Comparison of ENCODE assay signal across 7 cellular contexts in the genomic region with DNA sequence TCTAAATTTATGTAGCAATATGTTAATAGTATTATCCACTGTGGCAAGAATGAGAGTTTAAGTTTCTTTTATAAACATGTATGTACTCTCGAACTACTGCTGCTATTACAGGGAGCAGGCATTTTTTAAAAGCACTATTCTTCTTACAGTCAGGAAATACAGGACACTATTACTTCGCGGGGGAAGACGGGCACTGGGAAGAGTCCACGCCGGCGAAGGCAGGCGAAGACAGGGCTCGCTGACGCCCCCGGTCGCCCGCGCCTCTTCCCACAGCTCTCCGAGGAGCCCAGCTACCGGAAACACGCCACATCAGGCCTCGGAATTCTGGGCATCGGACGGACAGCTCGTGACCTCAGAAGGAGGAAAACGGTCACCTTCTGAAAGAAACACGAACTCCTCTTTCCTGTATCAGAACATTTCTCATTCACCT.
DNase-seq lines count a peak whose midpoint lies in the region; ATAC-seq and TF ChIP-seq lines count a peak whose summit lies in the region.

No MANE protein-coding gene starts in this region.

- H2AFZ ChIP-seq in Karpas-422 (ENCODE audit: low read length) = peak overlapping the region; percentile 40; the same call in 1 of the 2 replicates

- H4K20me1 ChIP-seq in Karpas-422 (ENCODE audit: insufficient read depth, low read depth, low read length) = no peaks in the 10 kb centered on the region

- H3K9me3 ChIP-seq in Karpas-422 (ENCODE audit: low read length) = no peaks in the 10 kb centered on the region
- no peaks in the 10 kb centered on the region for H3K9me3 ChIP-seq in SK-N-MC (ENCODE audit: low read depth, low read length)
- no peaks in the 10 kb centered on the region for H3K9me3 ChIP-seq in duodenal mucosa (ENCODE audit: control insufficient read depth in 1 of 2, low read length in 2 of 2)
- peaks cover 0 to 10% of the 10 kb centered on the region in 2 donors for H3K9me3 ChIP-seq in left lung

- intact Hi-C loops in left lung (cut with DNase I) = no loop called here

- H3K4me2 ChIP-seq in Karpas-422 (ENCODE audit: low read depth, low read length, poor library complexity, severe bottlenecking) = peak overlapping the region; percentile 67

- no peaks in the 10 kb centered on the region for H3K27me3 Mint-ChIP-seq in stimulated activated naive CD8-positive, alpha-beta T cell treated with anti-CD3 and anti-CD28 coated beads, Interleukin-15, Interleukin-2, amounts not matched to agents 100 ng/mL and 50 ng/mL, for 24 hours

- H3K9me3 Mint-ChIP-seq in stimulated activated naive CD8-positive, alpha-beta T cell treated with anti-CD3 and anti-CD28 coated beads, Interleukin-15, Interleukin-2, amounts not matched to agents 100 ng/mL and 50 ng/mL, for 24 hours = no peaks in the 10 kb centered on the region

- no peaks in the 10 kb centered on the region for H3K9me2 ChIP-seq in Karpas-422 (replicated peaks; ENCODE audit: insufficient read depth, low read length)

- peak; percentile 23 for ATAC-seq in GM21737 (IDR thresholded peaks at IDR 0.05; ENCODE audit: unreplicated experiment)
- peak; percentile 85 for ATAC-seq in left lung

- DNase-seq in GF-D8 (lab: John Stamatoyannopoulos, UW) = peak; percentile 58
- DNase-seq in Karpas-422 = no peak
- DNase-seq in SK-N-MC (ENCODE audit: low read depth, low spot score) = no peak
- peak; percentile 88 to 89 for DNase-seq in left lung

- peak overlapping the region; percentile 37 for H3K9ac ChIP-seq in Karpas-422 (ENCODE audit: low read length)
- peak overlapping the region; percentile 95 for H3K9ac ChIP-seq in SK-N-MC (ENCODE audit: insufficient read length)
- peak overlapping the region; percentile 92 to 95 for H3K9ac ChIP-seq in duodenal mucosa (ENCODE audit: low read depth in 1 of 2, low read length in 2 of 2)

- peaks cover 31% of the 10 kb centered on the region for H3K4me1 Mint-ChIP-seq in stimulated activated naive CD8-positive, alpha-beta T cell treated with anti-CD3 and anti-CD28 coated beads, Interleukin-15, Interleukin-2, amounts not matched to agents 100 ng/mL and 50 ng/mL, for 24 hours (ENCODE audit: low read depth)

- no peak for TF ChIP-seq CTCF in left lung (IDR thresholded peaks at IDR 0.05)

- H3K4me3 ChIP-seq in Karpas-422 (ENCODE audit: low read length) (peak overlapping the region; percentile 56), SK-N-MC (peak overlapping the region; percentile 99), duodenal mucosa (ENCODE audit: low read depth in 1 of 2, low read length in 2 of 2) (peak overlapping the region; percentile 76 to 92), left lung (peak overlapping the region; percentile 49 to 53)

- H3K27ac ChIP-seq in Karpas-422 (ENCODE audit: low read length) (no peak overlapping the region), SK-N-MC (peak overlapping the region; percentile 96), duodenal mucosa (ENCODE audit: low read depth, low read length) (peak overlapping the region; percentile 92), left lung (peak overlapping the region; percentile 93 to 98)

- H3K27ac Mint-ChIP-seq in stimulated activated naive CD8-positive, alpha-beta T cell treated with anti-CD3 and anti-CD28 coated beads, Interleukin-15, Interleukin-2, amounts not matched to agents 100 ng/mL and 50 ng/mL, for 24 hours = peak overlapping the region; percentile 96

- no peaks in the 10 kb centered on the region for H3K36me3 ChIP-seq in Karpas-422 (ENCODE audit: insufficient read depth, low read length)
- no peaks in the 10 kb centered on the region for H3K36me3 ChIP-seq in SK-N-MC (ENCODE audit: insufficient read depth, low read length)
- H3K36me3 ChIP-seq in duodenal mucosa (ENCODE audit: control insufficient read depth in 1 of 2, insufficient read depth in 2 of 2, low read length in 2 of 2) = no peaks in the 10 kb centered on the region
- no peaks in the 10 kb centered on the region for H3K36me3 ChIP-seq in left lung

- H3K36me3 Mint-ChIP-seq in stimulated activated naive CD8-positive, alpha-beta T cell treated with anti-CD3 and anti-CD28 coated beads, Interleukin-15, Interleukin-2, amounts not matched to agents 100 ng/mL and 50 ng/mL, for 24 hours (ENCODE audit: low read depth) = no peaks in the 10 kb centered on the region

- H3K27me3 ChIP-seq in Karpas-422 (ENCODE audit: low read length) (no peaks in the 10 kb centered on the region), duodenal mucosa (ENCODE audit: control insufficient read depth in 1 of 2, insufficient read depth in 2 of 2, low read length in 2 of 2) (no peaks in the 10 kb centered on the region), left lung (no peaks in the 10 kb centered on the region)

- H3K4me3 Mint-ChIP-seq in stimulated activated naive CD8-positive, alpha-beta T cell treated with anti-CD3 and anti-CD28 coated beads, Interleukin-15, Interleukin-2, amounts not matched to agents 100 ng/mL and 50 ng/mL, for 24 hours = peak overlapping the region; percentile 94

- H3K4me1 ChIP-seq in Karpas-422 (ENCODE audit: low read length) (peaks cover 12% of the 10 kb centered on the region; the same call in 1 of the 2 replicates), duodenal mucosa (ENCODE audit: control insufficient read depth in 1 of 2, insufficient read depth in 2 of 2, low read length in 2 of 2) (no peaks in the 10 kb centered on the region), left lung (peaks cover 0 to 5% of the 10 kb centered on the region in 2 donors)

- no peaks in the 10 kb centered on the region for H3K79me2 ChIP-seq in Karpas-422 (ENCODE audit: low read length)

Comparison
In these comparisons a context has a peak if more than half of its experiments do, and no peak if none do; other contexts are left out.
1. DNase-seq: peak in GF-D8 (single experiment) and left lung (2 of 2); none in Karpas-422 (single experiment) and SK-N-MC (single experiment).
2. H3K9ac ChIP-seq: peak in every context shown above with its lines; median percentile 95 in SK-N-MC; 94 in duodenal mucosa; 37 in Karpas-422.
3. Peak in every context shown above with its lines, with median percentiles within 50 percentile points of each other: H3K4me3 ChIP-seq.